ENCODE assay signal across 20 cellular contexts in genomic region chr13:76266566-76266965, GRCh38.
DNase-seq lines count a peak whose midpoint lies in the region; ATAC-seq, FAIRE-seq and TF ChIP-seq lines count a peak whose summit lies in the region.
"Had no signal": no experiment of that assay in that cellular context is flagged by ENCODE, and none has a peak within 500 bp of the region (broad histone marks: within the 10 kb centered on the region; RNA-seq: fewer than 3 reads in every experiment).

No MANE protein-coding gene starts in this region.

- no peak overlapping the region for H2AFZ ChIP-seq in mammary epithelial cell (ENCODE audit: low read depth, low read length)

- H3K4me1 ChIP-seq in mammary epithelial cell (ENCODE audit: insufficient read depth, low read length) (no peaks in the 10 kb centered on the region), adrenal gland (replicated peaks in 1 of 2) (no peaks in the 10 kb centered on the region)
- H3K4me1 ChIP-seq: BE2C had no signal

- CTCF ChIA-PET in MCF 10A (lab: Yijun Ruan, JAX) (no interaction called here), mammary epithelial cell (lab: Charles Lee; ENCODE audit: low non-redundant PET) (no interaction called here)

- ATAC-seq in GM18511 (IDR thresholded peaks at IDR 0.05; ENCODE audit: unreplicated experiment), result no peak

- DNase-seq in MCF 10A (ENCODE audit: unreplicated experiment) (peak; percentile 11), mammary epithelial cell (no peak), bronchial epithelial cell (ENCODE audit: low read depth) (peak; percentile 6), fibroblast of gingiva (ENCODE audit: low read depth) (peak; percentile 61), adrenal gland (no peak), amygdala (lab: John Stamatoyannopoulos, UW) (no peak)
- DNase-seq in activated naive CD4-positive, alpha-beta T cell treated with Interleukin-2 at 50 U/mL for 16 hours, result no peak
- DNase-seq: 8988T; ACHN; BE2C; C1 segment of cervical spinal cord; CD4-positive, CD25-positive, alpha-beta regulatory T cell; CD8-positive, alpha-beta memory T cell; DMS 273 treated with DMSO at 0.1 percent for 48 hours; DMS79; GF-D8; H9 had no signal

- no peak for FAIRE-seq in bronchial epithelial cell (lab: Jason Lieb, UNC)
- FAIRE-seq: GM19239, H1 had no signal

- H4K20me1 ChIP-seq in mammary epithelial cell (ENCODE audit: insufficient read depth, low read length), result no peaks in the 10 kb centered on the region

- no peaks in the 10 kb centered on the region for H3K36me3 ChIP-seq in mammary epithelial cell (ENCODE audit: insufficient read depth, low read length)
- no peaks in the 10 kb centered on the region for H3K36me3 ChIP-seq in bronchial epithelial cell (ENCODE audit: control insufficient read depth, insufficient read depth, low read length)
- H3K36me3 ChIP-seq in adrenal gland (replicated peaks in 1 of 2), result no peaks in the 10 kb centered on the region
- H3K36me3 ChIP-seq: BE2C had no signal

- dilution Hi-C loops in mammary epithelial cell (cut with HindIII; ENCODE audit: low sequenced_read_pairs), result no loop called here

- POLR2A ChIA-PET in MCF 10A (lab: Yijun Ruan, JAX), result no interaction called here

- H3K4me1 Mint-ChIP-seq in MCF 10A (ENCODE audit: insufficient read depth, unreplicated experiment), result peaks cover 13% of the 10 kb centered on the region
- H3K4me1 Mint-ChIP-seq: CD4-positive, CD25-positive, alpha-beta regulatory T cell; CD8-positive, alpha-beta memory T cell; H9 had no signal

- in situ Hi-C loops in mammary epithelial cell (cut with MboI; ENCODE audit: low sequenced_read_pairs in 2 of 2), result no loop called here

- intact Hi-C loops in MCF 10A (cut with micrococcal nuclease) (no loop called here), mammary epithelial cell (cut with micrococcal nuclease) (no loop called here), adrenal gland (cut with DNase I) (no loop called here)

- BruUV-seq in MCF 10A (replicated peaks; lab: Mats Ljungman, UMichigan) (no TSS peak), mammary epithelial cell (replicated peaks; lab: Mats Ljungman, UMichigan) (no TSS peak)

- H3K79me2 ChIP-seq in mammary epithelial cell (ENCODE audit: insufficient read depth, low read length), result no peaks in the 10 kb centered on the region

- H3K27ac ChIP-seq in mammary epithelial cell (ENCODE audit: insufficient read depth, low read depth, low read length) (no peak overlapping the region), adrenal gland (no peak overlapping the region)

- H3K9ac ChIP-seq in mammary epithelial cell (ENCODE audit: insufficient read depth, low read length), result no peak overlapping the region

- TF ChIP-seq CTCF in MCF 10A (IDR thresholded peaks at IDR 0.05; ENCODE audit: unreplicated experiment) (no peak), mammary epithelial cell (conservative IDR thresholded peaks at IDR 0.05 in 1 of 2, IDR thresholded peaks at IDR 0.05 in 1 of 2; ENCODE audit: extremely low read depth in 1 of 2, insufficient read depth in 1 of 2, low read depth in 1 of 2, low read length in 2 of 2) (no peak), bronchial epithelial cell (IDR thresholded peaks at IDR 0.05; ENCODE audit: insufficient read depth, low read length, severe bottlenecking) (no peak), adrenal gland (IDR thresholded peaks at IDR 0.05) (no peak)

- H3K4me3 Mint-ChIP-seq in MCF 10A (ENCODE audit: unreplicated experiment), result no peak overlapping the region
- H3K4me3 Mint-ChIP-seq: CD4-positive, CD25-positive, alpha-beta regulatory T cell; CD8-positive, alpha-beta memory T cell; H9 had no signal

- WGBS in mammary epithelial cell (ENCODE audit: low coverage, missing lambda C conversion rate), result 31% methylated on average over 1 of the region's 1 CpG
- 47 to 92% (median 84%) methylated on average over 1 of the region's 1 CpG for WGBS in adrenal gland, 4 donors

- no peaks in the 10 kb centered on the region for H3K27me3 Mint-ChIP-seq in MCF 10A (ENCODE audit: insufficient read depth, unreplicated experiment)
- H3K27me3 Mint-ChIP-seq: CD4-positive, CD25-positive, alpha-beta regulatory T cell; CD8-positive, alpha-beta memory T cell had no signal

- no peak overlapping the region for H3K27ac Mint-ChIP-seq in MCF 10A (ENCODE audit: low read depth, unreplicated experiment)
- H3K27ac Mint-ChIP-seq: CD4-positive, CD25-positive, alpha-beta regulatory T cell; CD8-positive, alpha-beta memory T cell had no signal

- H3K27me3 ChIP-seq in mammary epithelial cell (ENCODE audit: insufficient read depth, low read length), result no peaks in the 10 kb centered on the region
- H3K27me3 ChIP-seq in bronchial epithelial cell (ENCODE audit: control insufficient read depth, insufficient read depth, low read length), result no peaks in the 10 kb centered on the region
- H3K27me3 ChIP-seq in adrenal gland, result no peaks in the 10 kb centered on the region
- H3K27me3 ChIP-seq: BE2C had no signal

- H3K9me3 ChIP-seq in mammary epithelial cell (replicated peaks; ENCODE audit: insufficient read depth, low read length), result no peaks in the 10 kb centered on the region
- H3K9me3 ChIP-seq in adrenal gland (replicated peaks in 1 of 3), result no peaks in the 10 kb centered on the region
- H3K9me3 ChIP-seq: BE2C had no signal

- no peak for TF ChIP-seq POLR2A in adrenal gland (IDR thresholded peaks at IDR 0.05)

- H3K4me2 ChIP-seq in mammary epithelial cell (ENCODE audit: insufficient read depth, low read depth, low read length), result no peak overlapping the region

- H3K9me3 Mint-ChIP-seq in MCF 10A (ENCODE audit: unreplicated experiment), result no peaks in the 10 kb centered on the region

- no peaks in the 10 kb centered on the region for H3K36me3 Mint-ChIP-seq in MCF 10A (ENCODE audit: insufficient read depth, unreplicated experiment)
- H3K36me3 Mint-ChIP-seq: CD4-positive, CD25-positive, alpha-beta regulatory T cell; CD8-positive, alpha-beta memory T cell had no signal

- no peak overlapping the region for H3K4me3 ChIP-seq in mammary epithelial cell (replicated peaks in 1 of 3; ENCODE audit: insufficient read depth in 1 of 3, low read depth in 2 of 3, low read length in 3 of 3)
- no peak overlapping the region for H3K4me3 ChIP-seq in bronchial epithelial cell (ENCODE audit: low read depth, low read length)
- H3K4me3 ChIP-seq in adrenal gland, result no peak overlapping the region

Comparison
In these comparisons a context has a peak if more than half of its experiments do, and no peak if none do; other contexts are left out.
1. DNase-seq: peak in MCF 10A (single experiment), bronchial epithelial cell (single experiment) and fibroblast of gingiva (single experiment); none in mammary epithelial cell (single experiment), adrenal gland (0 of 7), activated naive CD4-positive, alpha-beta T cell treated with Interleukin-2 at 50 U/mL for 16 hours (single experiment) and amygdala (0 of 56).